ENCODE assay signal across 1 cellular context in the genomic region with DNA sequence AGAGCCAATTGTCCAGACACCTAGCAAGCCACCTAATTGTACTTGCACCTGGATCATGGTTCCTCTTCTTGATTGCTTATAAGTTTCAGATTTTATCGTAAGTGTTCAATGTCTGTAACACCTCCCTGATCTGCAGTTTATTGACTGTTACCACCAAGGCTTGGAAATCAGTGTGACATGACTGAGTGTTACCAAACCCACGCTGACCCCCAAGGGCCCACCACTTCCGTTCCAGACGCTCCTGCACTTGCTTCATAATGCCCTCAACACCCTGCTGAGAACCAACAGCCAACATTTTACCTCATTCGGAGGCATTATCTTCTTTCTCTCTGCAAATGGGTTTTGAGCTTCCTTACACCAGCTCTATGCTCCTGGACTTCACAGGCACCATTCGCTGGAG.
TF ChIP-seq lines count a peak whose summit lies in the region.

No MANE protein-coding gene starts in this region.

TF ChIP-seq in SK-N-SH treated with all-trans-retinoic acid at 6 μM for 48 hours, 23 proteins besides CTCF, POLR2A, EP300 and RAD21:
- TF ChIP-seq, protein P1, sequence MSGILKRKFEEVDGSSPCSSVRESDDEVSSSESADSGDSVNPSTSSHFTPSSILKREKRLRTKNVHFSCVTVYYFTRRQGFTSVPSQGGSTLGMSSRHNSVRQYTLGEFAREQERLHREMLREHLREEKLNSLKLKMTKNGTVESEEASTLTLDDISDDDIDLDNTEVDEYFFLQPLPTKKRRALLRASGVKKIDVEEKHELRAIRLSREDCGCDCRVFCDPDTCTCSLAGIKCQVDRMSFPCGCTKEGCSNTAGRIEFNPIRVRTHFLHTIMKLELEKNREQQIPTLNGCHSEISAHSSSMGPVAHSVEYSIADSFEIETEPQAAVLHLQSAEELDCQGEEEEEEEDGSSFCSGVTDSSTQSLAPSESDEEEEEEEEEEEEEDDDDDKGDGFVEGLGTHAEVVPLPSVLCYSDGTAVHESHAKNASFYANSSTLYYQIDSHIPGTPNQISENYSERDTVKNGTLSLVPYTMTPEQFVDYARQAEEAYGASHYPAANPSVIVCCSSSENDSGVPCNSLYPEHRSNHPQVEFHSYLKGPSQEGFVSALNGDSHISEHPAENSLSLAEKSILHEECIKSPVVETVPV (CRISPR knock-in tag; IDR thresholded peaks at IDR 0.05) = no peak
- no peak for TF ChIP-seq ZNF8 (CRISPR knock-in tag; IDR thresholded peaks at IDR 0.05)
- no peak for TF ChIP-seq TCF4 (CRISPR knock-in tag; IDR thresholded peaks at IDR 0.05; ENCODE audit: borderline replicate concordance)
TF ChIP-seq in SK-N-SH treated with all-trans-retinoic acid at 6 μM for 48 hours: peak in this region for 0.
